Comparison of ENCODE assay signal across 22 cellular contexts in genomic region chr11:77096591-77097019, GRCh38. TPM values are rescaled to one million over a fixed set of nuclear protein-coding genes. Genes with fewer than 3 reads are reported as not detected.
DNase-seq lines count a peak whose midpoint lies in the region; ATAC-seq, FAIRE-seq and TF ChIP-seq lines count a peak whose summit lies in the region.
"Had no signal": no experiment of that assay in that cellular context is flagged by ENCODE, and none has a peak within 500 bp of the region (broad histone marks: within the 10 kb centered on the region; RNA-seq: fewer than 3 reads in every experiment).

No MANE protein-coding gene starts in this region.

- WGBS in small intestine, 3 donors, result 54 to 79% (median 72%) methylated on average over 7 to 8 of the region's 8 CpGs

- no peak for FAIRE-seq in small intestine (lab: Jason Lieb, UNC)
- FAIRE-seq: GM12878, pancreas had no signal

- H3K9me3 ChIP-seq in lower lobe of right lung (no peaks in the 10 kb centered on the region), small intestine (ENCODE audit: control insufficient read depth, low read depth) (no peaks in the 10 kb centered on the region)
- H3K9me3 ChIP-seq: pancreas had no signal

- intact Hi-C loops in lower lobe of right lung (cut with DNase I), result no loop called here

- H3K27me3 ChIP-seq in lower lobe of right lung (ENCODE audit: low read depth) (no peaks in the 10 kb centered on the region), small intestine (ENCODE audit: control insufficient read depth in 2 of 2, insufficient read depth in 2 of 2, low read length in 2 of 2) (no peaks in the 10 kb centered on the region)
- H3K27me3 ChIP-seq: pancreas had no signal

- ATAC-seq in esophagus mucosa (peak; percentile 27), lower lobe of right lung (no peak), HG02588 (IDR thresholded peaks at IDR 0.05; ENCODE audit: unreplicated experiment) (no peak)
- ATAC-seq: activated CD8-positive, alpha-beta T cell treated with anti-CD3 and anti-CD28 coated beads, Interleukin-2, amount 10 ng/mL, durations not matched to agents 7 days and 5 days; activated naive CD8-positive, alpha-beta T cell treated with anti-CD3 and anti-CD28 coated beads, Interleukin-2, amount 50 U/mL, for 24 hours; GM12878; stimulated activated naive CD8-positive, alpha-beta T cell treated with anti-CD3 and anti-CD28 coated beads, Interleukin-15, Interleukin-2, amounts not matched to agents 100 U/mL and 50 U/mL, for 24 hours had no signal

- no peaks in the 10 kb centered on the region for H3K9me3 Mint-ChIP-seq in activated naive CD4-positive, alpha-beta T cell treated with anti-CD3 and anti-CD28 coated beads, Interleukin-2, amount 50 U/mL, for 24 hours
- H3K9me3 Mint-ChIP-seq: activated naive CD8-positive, alpha-beta T cell treated with anti-CD3 and anti-CD28 coated beads, Interleukin-2, amount 50 U/mL, for 24 hours; natural killer cell; T-helper 1 cell treated with Interleukin-12 subunit alpha and Interleukin-12 subunit beta and Interleukin-4 antibody, amounts not matched to agents 30 μg/mL and 1 μg/mL, for 36 hours had no signal

- H3K4me3 Mint-ChIP-seq in activated naive CD4-positive, alpha-beta T cell treated with anti-CD3 and anti-CD28 coated beads, Interleukin-2, amount 50 U/mL, for 24 hours, result no peak overlapping the region
- H3K4me3 Mint-ChIP-seq: activated CD8-positive, alpha-beta T cell treated with anti-CD3 and anti-CD28 coated beads, Interleukin-2, amount 10 ng/mL, durations not matched to agents 7 days and 5 days; activated naive CD8-positive, alpha-beta T cell treated with anti-CD3 and anti-CD28 coated beads, Interleukin-2, amount 50 U/mL, for 24 hours; natural killer cell; T-helper 1 cell treated with Interleukin-12 subunit alpha and Interleukin-12 subunit beta and Interleukin-4 antibody, amounts not matched to agents 30 μg/mL and 1 μg/mL, for 36 hours had no signal

- TF ChIP-seq CTCF in lower lobe of right lung (IDR thresholded peaks at IDR 0.05), result no peak

- H3K27ac Mint-ChIP-seq in activated naive CD4-positive, alpha-beta T cell treated with anti-CD3 and anti-CD28 coated beads, Interleukin-2, amount 50 U/mL, for 24 hours, result peak overlapping the region; percentile 12
- H3K27ac Mint-ChIP-seq: activated CD8-positive, alpha-beta T cell treated with anti-CD3 and anti-CD28 coated beads, Interleukin-2, amount 10 ng/mL, durations not matched to agents 7 days and 5 days; activated naive CD8-positive, alpha-beta T cell treated with anti-CD3 and anti-CD28 coated beads, Interleukin-2, amount 50 U/mL, for 24 hours; natural killer cell; T-helper 1 cell treated with Interleukin-12 subunit alpha and Interleukin-12 subunit beta and Interleukin-4 antibody, amounts not matched to agents 30 μg/mL and 1 μg/mL, for 36 hours had no signal

- H3K36me3 Mint-ChIP-seq in activated naive CD4-positive, alpha-beta T cell treated with anti-CD3 and anti-CD28 coated beads, Interleukin-2, amount 50 U/mL, for 24 hours, result no peaks in the 10 kb centered on the region
- H3K36me3 Mint-ChIP-seq: natural killer cell had no signal

- H3K27ac ChIP-seq in lower lobe of right lung (no peak overlapping the region), small intestine (ENCODE audit: low read depth in 1 of 2, low read length in 1 of 2) (peak overlapping the region; percentile 81 to 96)

- H3K27me3 Mint-ChIP-seq in activated naive CD4-positive, alpha-beta T cell treated with anti-CD3 and anti-CD28 coated beads, Interleukin-2, amount 50 U/mL, for 24 hours, result no peaks in the 10 kb centered on the region
- H3K27me3 Mint-ChIP-seq: activated naive CD8-positive, alpha-beta T cell treated with anti-CD3 and anti-CD28 coated beads, Interleukin-2, amount 50 U/mL, for 24 hours had no signal

- H3K4me1 ChIP-seq in lower lobe of right lung (no peaks in the 10 kb centered on the region), small intestine (ENCODE audit: control insufficient read depth in 2 of 2, insufficient read depth in 1 of 2, low read depth in 1 of 2, low read length in 1 of 2) (peaks cover 0 to 2% of the 10 kb centered on the region in 2 donors)
- H3K4me1 ChIP-seq: pancreas had no signal

- no peaks in the 10 kb centered on the region for H3K4me1 Mint-ChIP-seq in activated naive CD4-positive, alpha-beta T cell treated with anti-CD3 and anti-CD28 coated beads, Interleukin-2, amount 50 U/mL, for 24 hours
- H3K4me1 Mint-ChIP-seq: activated naive CD8-positive, alpha-beta T cell treated with anti-CD3 and anti-CD28 coated beads, Interleukin-2, amount 50 U/mL, for 24 hours had no signal

- H3K4me3 ChIP-seq in lower lobe of right lung (no peak overlapping the region), small intestine (ENCODE audit: low read depth in 1 of 2, low read length in 2 of 2) (no peak overlapping the region)
- H3K4me3 ChIP-seq: GM12878, pancreas had no signal

- DNase-seq in activated naive CD4-positive, alpha-beta T cell (lab: John Stamatoyannopoulos, UW), result no peak
- DNase-seq in lower lobe of right lung, result peak; percentile 19
- no peak for DNase-seq in small intestine
- no peak for DNase-seq in germinal center (ENCODE audit: low spot score)
- DNase-seq in COR-L47 (lab: John Stamatoyannopoulos, UW), result no peak
- DNase-seq: activated CD8-positive, alpha-beta T cell treated with anti-CD3 and anti-CD28 coated beads, Interleukin-2, amount 10 ng/mL, durations not matched to agents 7 days and 5 days; activated gamma-delta T cell; activated naive CD8-positive, alpha-beta T cell treated with anti-CD3 and anti-CD28 coated beads, Interleukin-2, amount 50 U/mL, for 24 hours; EL; Karpas-422; natural killer cell; NCI-H1694; NCI-H446 treated with DMSO at 0.1 percent for 48 hours; stimulated activated naive CD8-positive, alpha-beta T cell treated with anti-CD3 and anti-CD28 coated beads, Interleukin-15, Interleukin-2, amounts not matched to agents 100 U/mL and 50 U/mL, for 24 hours had no signal

- no peaks in the 10 kb centered on the region for H3K36me3 ChIP-seq in lower lobe of right lung
- peaks cover 0 to 10% of the 10 kb centered on the region in 2 donors for H3K36me3 ChIP-seq in small intestine (ENCODE audit: control insufficient read depth in 2 of 2, insufficient read depth in 2 of 2, low read length in 2 of 2)
- H3K36me3 ChIP-seq: pancreas had no signal

RNA-seq across cellular contexts. Expression of gene OMP, which starts 6.0 kb away (rescaled TPM):
- not detected for total RNA-seq in esophagus mucosa
- total RNA-seq in lower lobe of right lung, result not detected
- 1 to 10 TPM in 2 of 3 donors, not detected in 1; 1.5 to 2.7 TPM for polyA plus RNA-seq in small intestine
- total RNA-seq: activated CD8-positive, alpha-beta T cell treated with anti-CD3 and anti-CD28 coated beads, Interleukin-2, amount 10 ng/mL, durations not matched to agents 7 days and 5 days; GM12878; RPMI7951 had no signal
- polyA plus RNA-seq: GM12878, thymus had no signal

RNA-seq across cellular contexts. Expression of gene CAPN5, which starts 29.8 kb away (rescaled TPM):
- total RNA-seq in esophagus mucosa (30.4 TPM), lower lobe of right lung (7.2 TPM)
- polyA plus RNA-seq in small intestine, result 10 to 100 TPM; 43.8 to 61.1 (median 48.6) TPM

RNA-seq across cellular contexts. Expression of gene MYO7A, which starts 31.4 kb away (rescaled TPM):
- total RNA-seq in esophagus mucosa (0.96 TPM), lower lobe of right lung (5.5 TPM)
- polyA plus RNA-seq in small intestine, result 1 to 10 TPM; 1.4 to 2.8 (median 1.6) TPM
- total RNA-seq: activated CD8-positive, alpha-beta T cell treated with anti-CD3 and anti-CD28 coated beads, Interleukin-2, amount 10 ng/mL, durations not matched to agents 7 days and 5 days had no signal
